Comparison of ENCODE assay signal across 10 cellular contexts in genomic region chrX:54640721-54641120, GRCh38.
DNase-seq lines count a peak whose midpoint lies in the region; ATAC-seq, FAIRE-seq and TF ChIP-seq lines count a peak whose summit lies in the region.
"Had no signal": no experiment of that assay in that cellular context is flagged by ENCODE, and none has a peak within 500 bp of the region (broad histone marks: within the 10 kb centered on the region; RNA-seq: fewer than 3 reads in every experiment).

No MANE protein-coding gene starts in this region.

- H3K27ac ChIP-seq in mammary epithelial cell (ENCODE audit: insufficient read depth, low read depth, low read length), result no peak overlapping the region
- H3K27ac ChIP-seq in layer of hippocampus (ENCODE audit: low read depth, low read length), result peak overlapping the region; percentile 79
- H3K27ac ChIP-seq in tibial nerve, result peak overlapping the region in 3 of 4 donors; percentile 88 to 95 (median 89)
- peak overlapping the region in 1 of 4 donors; percentile 83 for H3K27ac ChIP-seq in pancreas

- no peaks in the 10 kb centered on the region for H3K9me3 Mint-ChIP-seq in MCF 10A (ENCODE audit: unreplicated experiment)
- H3K9me3 Mint-ChIP-seq in activated T-helper 2 cell treated with anti-CD3 and anti-CD28 coated beads, Interferon-gamma antibody, Interleukin-2, Interleukin-4, amounts not matched to agents 10 μg/mL and 5 μg/mL and 100 μg/mL, durations not matched to agents 14 hours and 24 hours and 36 hours, result peaks cover 7% of the 10 kb centered on the region

- no peak for FAIRE-seq in pancreas (lab: Jason Lieb, UNC)

- in situ Hi-C loops in mammary epithelial cell (cut with MboI; ENCODE audit: low sequenced_read_pairs in 2 of 2), result no loop called here

- H3K27me3 Mint-ChIP-seq in MCF 10A (ENCODE audit: insufficient read depth, unreplicated experiment), result no peaks in the 10 kb centered on the region
- H3K27me3 Mint-ChIP-seq in activated T-helper 2 cell treated with anti-CD3 and anti-CD28 coated beads, Interferon-gamma antibody, Interleukin-2, Interleukin-4, amounts not matched to agents 10 μg/mL and 5 μg/mL and 100 μg/mL, durations not matched to agents 14 hours and 24 hours and 36 hours (ENCODE audit: low read depth), result no peaks in the 10 kb centered on the region

- POLR2A ChIA-PET in MCF 10A (lab: Yijun Ruan, JAX), result interaction anchor here (0.6 to 2.3 kb wide), 3 partner anchors 168 to 368 kb away, joined by 3 to 26 read pairs (median 7); partner anchors contain the start of gene APEX2

- dilution Hi-C loops in mammary epithelial cell (cut with HindIII; ENCODE audit: low sequenced_read_pairs), result loop anchor here (5.0 kb wide), 1 partner anchor 82 kb away; no protein-coding TSS in a partner anchor

- H3K4me1 Mint-ChIP-seq in MCF 10A (ENCODE audit: insufficient read depth, unreplicated experiment), result peaks cover 6% of the 10 kb centered on the region
- peaks cover 8% of the 10 kb centered on the region for H3K4me1 Mint-ChIP-seq in activated T-helper 2 cell treated with anti-CD3 and anti-CD28 coated beads, Interferon-gamma antibody, Interleukin-2, Interleukin-4, amounts not matched to agents 10 μg/mL and 5 μg/mL and 100 μg/mL, durations not matched to agents 14 hours and 24 hours and 36 hours (ENCODE audit: low read depth)

- TF ChIP-seq POLR2A in tibial nerve (IDR thresholded peaks at IDR 0.05), result no peak

- H4K20me1 ChIP-seq in mammary epithelial cell (ENCODE audit: insufficient read depth, low read length), result no peaks in the 10 kb centered on the region

- BruUV-seq in MCF 10A (replicated peaks; lab: Mats Ljungman, UMichigan) (no TSS peak), mammary epithelial cell (replicated peaks; lab: Mats Ljungman, UMichigan) (no TSS peak)

- DNase-seq in MCF 10A (ENCODE audit: unreplicated experiment) (peak; percentile 0), mammary epithelial cell (no peak), tibial nerve (ENCODE audit: low spot score in 2 of 2) (no peak), pancreas (no peak), amygdala (lab: John Stamatoyannopoulos, UW) (no peak), AML-193 (lab: John Stamatoyannopoulos, UW) (no peak)
- no peak for DNase-seq in activated T-helper 2 cell treated with anti-CD3 and anti-CD28 coated beads, Interferon-gamma antibody, Interleukin-2, Interleukin-4, amounts not matched to agents 10 μg/mL and 5 μg/mL and 100 μg/mL, durations not matched to agents 14 hours and 24 hours and 36 hours (ENCODE audit: low spot score)
- DNase-seq: DMS79, NCI-H1436 had no signal

- CTCF ChIA-PET in MCF 10A (lab: Yijun Ruan, JAX), result interaction anchor here (0.6 to 2.2 kb wide), 6 partner anchors 19 to 417 kb away, joined by 3 to 8 read pairs (median 5); no protein-coding TSS in a partner anchor
- CTCF ChIA-PET in mammary epithelial cell (lab: Charles Lee; ENCODE audit: low non-redundant PET), result no interaction called here

- no peak for ATAC-seq in pancreas

- no peaks in the 10 kb centered on the region for H3K27me3 ChIP-seq in mammary epithelial cell (ENCODE audit: insufficient read depth, low read length)
- H3K27me3 ChIP-seq in layer of hippocampus (ENCODE audit: control insufficient read depth, insufficient read depth, low read length), result no peaks in the 10 kb centered on the region
- no peaks in the 10 kb centered on the region for H3K27me3 ChIP-seq in tibial nerve
- H3K27me3 ChIP-seq in pancreas, result peaks cover 0 to 7% (median 2%) of the 10 kb centered on the region in 4 donors

- no peak overlapping the region for H3K4me3 ChIP-seq in mammary epithelial cell (replicated peaks in 1 of 3; ENCODE audit: insufficient read depth in 1 of 3, low read depth in 2 of 3, low read length in 3 of 3)
- no peak overlapping the region for H3K4me3 ChIP-seq in tibial nerve
- no peak overlapping the region for H3K4me3 ChIP-seq in pancreas

- intact Hi-C loops in MCF 10A (cut with micrococcal nuclease), result loop anchor here (1.0 to 10.0 kb wide), 2 partner anchors 147 to 414 kb away; no protein-coding TSS in a partner anchor
- intact Hi-C loops in mammary epithelial cell (cut with micrococcal nuclease), result no loop called here
- intact Hi-C loops in activated T-helper 2 cell treated with anti-CD3 and anti-CD28 coated beads, Interferon-gamma antibody, Interleukin-2, Interleukin-4, amounts not matched to agents 10 μg/mL and 5 μg/mL and 100 μg/mL, durations not matched to agents 14 hours and 24 hours and 36 hours (cut with micrococcal nuclease), result loop anchor here (5.0 kb wide), 1 partner anchor 147 kb away; no protein-coding TSS in a partner anchor
- intact Hi-C loops in pancreas (cut with DNase I), result no loop called here

- no peak for TF ChIP-seq EP300 in tibial nerve (IDR thresholded peaks at IDR 0.05)

- H3K36me3 Mint-ChIP-seq in MCF 10A (ENCODE audit: insufficient read depth, unreplicated experiment), result no peaks in the 10 kb centered on the region
- peaks cover 5% of the 10 kb centered on the region for H3K36me3 Mint-ChIP-seq in activated T-helper 2 cell treated with anti-CD3 and anti-CD28 coated beads, Interferon-gamma antibody, Interleukin-2, Interleukin-4, amounts not matched to agents 10 μg/mL and 5 μg/mL and 100 μg/mL, durations not matched to agents 14 hours and 24 hours and 36 hours (ENCODE audit: low read depth)

- no peak overlapping the region for H3K27ac Mint-ChIP-seq in MCF 10A (ENCODE audit: low read depth, unreplicated experiment)
- peak overlapping the region; percentile 28 for H3K27ac Mint-ChIP-seq in activated T-helper 2 cell treated with anti-CD3 and anti-CD28 coated beads, Interferon-gamma antibody, Interleukin-2, Interleukin-4, amounts not matched to agents 10 μg/mL and 5 μg/mL and 100 μg/mL, durations not matched to agents 14 hours and 24 hours and 36 hours

- no peak overlapping the region for H2AFZ ChIP-seq in mammary epithelial cell (ENCODE audit: low read depth, low read length)

- H3K9me3 ChIP-seq in mammary epithelial cell (replicated peaks; ENCODE audit: insufficient read depth, low read length) (no peaks in the 10 kb centered on the region), tibial nerve (no peaks in the 10 kb centered on the region), pancreas (no peaks in the 10 kb centered on the region)

- no peaks in the 10 kb centered on the region for H3K79me2 ChIP-seq in mammary epithelial cell (ENCODE audit: insufficient read depth, low read length)

- WGBS in mammary epithelial cell (ENCODE audit: low coverage, missing lambda C conversion rate), result 62% methylated on average over 9 of the region's 9 CpGs
- WGBS in tibial nerve, 2 donors, result 61 to 64% methylated on average over 9 of the region's 9 CpGs
- 67 to 78% methylated on average over 9 of the region's 9 CpGs for WGBS in pancreas, 2 donors

- H3K36me3 ChIP-seq in mammary epithelial cell (ENCODE audit: insufficient read depth, low read length), result no peaks in the 10 kb centered on the region
- H3K36me3 ChIP-seq in tibial nerve, result no peaks in the 10 kb centered on the region
- H3K36me3 ChIP-seq in pancreas, result no peaks in the 10 kb centered on the region

- no peak for TF ChIP-seq CTCF in MCF 10A (IDR thresholded peaks at IDR 0.05; ENCODE audit: unreplicated experiment)
- TF ChIP-seq CTCF in mammary epithelial cell (conservative IDR thresholded peaks at IDR 0.05 in 1 of 2, IDR thresholded peaks at IDR 0.05 in 1 of 2; ENCODE audit: extremely low read depth in 1 of 2, insufficient read depth in 1 of 2, low read depth in 1 of 2, low read length in 2 of 2), result no peak
- TF ChIP-seq CTCF in tibial nerve (IDR thresholded peaks at IDR 0.05), result no peak
- no peak for TF ChIP-seq CTCF in pancreas (IDR thresholded peaks at IDR 0.05)

- H3K4me2 ChIP-seq in mammary epithelial cell (ENCODE audit: insufficient read depth, low read depth, low read length), result no peak overlapping the region

- no peak overlapping the region for H3K4me3 Mint-ChIP-seq in MCF 10A (ENCODE audit: unreplicated experiment)
- H3K4me3 Mint-ChIP-seq in activated T-helper 2 cell treated with anti-CD3 and anti-CD28 coated beads, Interferon-gamma antibody, Interleukin-2, Interleukin-4, amounts not matched to agents 10 μg/mL and 5 μg/mL and 100 μg/mL, durations not matched to agents 14 hours and 24 hours and 36 hours (ENCODE audit: low read depth), result no peak overlapping the region

- H3K9ac ChIP-seq in mammary epithelial cell (ENCODE audit: insufficient read depth, low read length), result no peak overlapping the region

- H3K4me1 ChIP-seq in mammary epithelial cell (ENCODE audit: insufficient read depth, low read length) (no peaks in the 10 kb centered on the region), tibial nerve (no peaks in the 10 kb centered on the region), pancreas (no peaks in the 10 kb centered on the region)

Comparison
In these comparisons a context has a peak if more than half of its experiments do, and no peak if none do; other contexts are left out.
1. intact Hi-C loops: an anchor here in MCF 10A (1.0 to 10.0 kb wide) and activated T-helper 2 cell treated with anti-CD3 and anti-CD28 coated beads, Interferon-gamma antibody, Interleukin-2, Interleukin-4, amounts not matched to agents 10 μg/mL and 5 μg/mL and 100 μg/mL, durations not matched to agents 14 hours and 24 hours and 36 hours (5.0 kb wide); none called in mammary epithelial cell and pancreas.